8 cellular contexts compared by ENCODE assay signal in the genomic region with DNA sequence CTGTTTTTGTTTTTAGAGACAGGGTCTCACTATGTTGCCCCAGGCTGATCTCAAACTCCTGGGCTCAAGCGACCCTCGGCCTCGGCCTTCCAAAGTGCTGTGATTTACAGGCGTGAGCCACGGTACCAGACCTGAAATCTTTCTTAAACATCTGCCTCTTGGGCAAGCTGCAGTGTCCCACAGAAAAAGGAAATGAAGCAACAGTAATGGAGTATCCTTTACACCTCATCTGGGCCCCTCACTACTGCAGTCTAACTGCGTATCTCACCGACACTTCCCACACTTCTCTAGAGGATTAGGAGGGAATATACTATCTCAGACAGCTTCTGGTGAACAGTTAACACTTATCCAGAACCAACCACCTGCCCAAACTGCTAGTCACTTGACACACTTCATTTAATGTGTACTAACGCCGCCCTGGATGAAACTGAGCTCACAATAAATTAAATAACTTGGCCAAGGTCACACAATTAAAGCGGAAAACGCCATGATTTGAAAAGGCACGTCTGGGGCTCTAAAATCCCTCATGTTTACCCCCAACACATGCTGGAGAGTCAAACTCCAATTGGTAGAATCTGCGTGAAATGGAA. TPM values are rescaled to one million over a fixed set of nuclear protein-coding genes. Genes with fewer than 3 reads are reported as not detected.
DNase-seq lines count a peak whose midpoint lies in the region; ATAC-seq and TF ChIP-seq lines count a peak whose summit lies in the region.

No MANE protein-coding gene starts in this region.

- H3K9me3 ChIP-seq in SJSA1 (replicated peaks): no peaks in the 10 kb centered on the region
- no peaks in the 10 kb centered on the region for H3K9me3 ChIP-seq in endodermal cell (ENCODE audit: control insufficient read depth, low read length)
- no peaks in the 10 kb centered on the region for H3K9me3 ChIP-seq in neuron (ENCODE audit: low read length)

- H3K4me3 Mint-ChIP-seq in endodermal cell: peak overlapping the region; percentile 96

- peak overlapping the region; percentile 93 for H3K9ac ChIP-seq in endodermal cell (ENCODE audit: extremely low read depth, low read length, poor library complexity, severe bottlenecking)

- no peak for ATAC-seq in HG03175 (IDR thresholded peaks at IDR 0.05; ENCODE audit: unreplicated experiment)

- no peak overlapping the region for H3K27ac ChIP-seq in SJSA1
- no peak overlapping the region for H3K27ac ChIP-seq in endodermal cell (ENCODE audit: low read depth, low read length)

- peak; percentile 11 for DNase-seq in activated naive CD4-positive, alpha-beta T cell treated with Interleukin-2 at 50 U/mL for 16 hours
- DNase-seq in activated naive CD4-positive, alpha-beta T cell treated with anti-CD3 and anti-CD28 coated beads, Interleukin-2, amount 50 U/mL, for 16 hours: no peak
- DNase-seq in SJSA1 (ENCODE audit: low read depth in 1 of 2, low spot score in 2 of 2) (peak in 1 of 2 experiments; percentile 19), endodermal cell (no peak), GM19238 (ENCODE audit: insufficient read length, low spot score) (no peak)
- DNase-seq in stimulated activated CD4-positive, alpha-beta T cell treated with anti-CD3 and anti-CD28 coated beads, Interleukin-15, amount 100 ng/mL, for 24 hours: no peak

- H3K36me3 ChIP-seq in SJSA1 (peaks cover 4% of the 10 kb centered on the region; the same call in 1 of the 2 replicates), endodermal cell (ENCODE audit: control insufficient read depth, insufficient read depth, low read length) (no peaks in the 10 kb centered on the region), neuron (ENCODE audit: insufficient read depth, low read length) (peaks cover 2% of the 10 kb centered on the region)

- peaks cover 9% of the 10 kb centered on the region for H3K4me1 ChIP-seq in SJSA1 (replicated peaks)
- no peaks in the 10 kb centered on the region for H3K4me1 ChIP-seq in endodermal cell (ENCODE audit: control insufficient read depth, insufficient read depth, low read length)
- peaks cover 19% of the 10 kb centered on the region for H3K4me1 ChIP-seq in neuron (ENCODE audit: insufficient read depth, low read length)

- peaks cover 2% of the 10 kb centered on the region for H3K36me3 Mint-ChIP-seq in endodermal cell (ENCODE audit: low read depth)

- H3K4me3 ChIP-seq in SJSA1 (peak overlapping the region; percentile 77), endodermal cell (ENCODE audit: low read length) (peak overlapping the region; percentile 91), neuron (ENCODE audit: low read length) (peak overlapping the region; percentile 82)

- WGBS in endodermal cell (ENCODE audit: insufficient coverage in 1 of 2, insufficient read length in 1 of 2), 2 experiments: 62 to 63% methylated on average over 13 of the region's 13 CpGs

- no peak for TF ChIP-seq CTCF in endodermal cell (conservative IDR thresholded peaks at IDR 0.05)

- H3K27me3 Mint-ChIP-seq in endodermal cell (ENCODE audit: insufficient read depth): no peaks in the 10 kb centered on the region

- H3K9me3 Mint-ChIP-seq in endodermal cell: no peaks in the 10 kb centered on the region

- no peak overlapping the region for H2AFZ ChIP-seq in neuron (ENCODE audit: low read depth, low read length)

- peak overlapping the region; percentile 100 for H3K27ac Mint-ChIP-seq in endodermal cell

- H3K27me3 ChIP-seq in SJSA1 (replicated peaks): no peaks in the 10 kb centered on the region
- no peaks in the 10 kb centered on the region for H3K27me3 ChIP-seq in endodermal cell (ENCODE audit: control insufficient read depth, insufficient read depth, low read length, poor library complexity, severe bottlenecking)
- H3K27me3 ChIP-seq in neuron (ENCODE audit: insufficient read depth, low read length): peaks cover 6% of the 10 kb centered on the region

- H3K4me1 Mint-ChIP-seq in endodermal cell: peaks cover 24% of the 10 kb centered on the region

RNA-seq across cellular contexts. Expression of a gene that starts 1.0 kb away (rescaled TPM):
- 254 and 269 TPM in 2 replicates for total RNA-seq in SJSA1 (2014; rRNA removed; shearing (Covaris generic))
- total RNA-seq in endodermal cell: 100 to 1,000 TPM; 113 to 117 TPM
- 150 TPM for polyA plus RNA-seq in endodermal cell (2013, experiment 1 of 2)
- 134 TPM for polyA plus RNA-seq in endodermal cell (2013, experiment 2 of 2)
